Comparison of ENCODE assay signal across 30 cellular contexts in the genomic region with DNA sequence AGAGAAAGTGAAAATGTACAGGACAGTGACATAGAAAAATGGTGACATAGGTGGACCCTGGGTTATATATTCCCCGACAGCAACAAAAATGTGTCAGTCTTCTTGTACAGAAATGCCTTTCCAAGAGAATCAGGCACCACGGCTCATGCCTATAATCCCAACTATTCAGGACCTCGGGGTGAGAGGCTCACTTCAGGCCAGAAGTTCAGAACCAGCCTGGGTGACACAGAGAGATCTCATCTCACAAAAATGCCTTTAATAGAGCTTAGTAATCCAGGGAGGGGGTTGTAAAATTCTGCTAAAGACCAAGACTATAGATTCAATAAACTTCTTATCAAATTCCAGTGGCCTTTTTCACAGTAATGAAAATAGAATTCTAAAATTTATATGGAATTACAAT.
"Had no signal": no experiment of that assay in that cellular context is flagged by ENCODE, and none has a peak within 500 bp of the region (broad histone marks: within the 10 kb centered on the region; RNA-seq: fewer than 3 reads in every experiment).

No MANE protein-coding gene starts in this region.

- H3K27ac ChIP-seq: breast epithelium, left lung, neural progenitor cell, tibial nerve, WERI-Rb-1 had no signal

- H3K27me3 Mint-ChIP-seq: activated CD4-positive, alpha-beta memory T cell treated with anti-CD3 and anti-CD28 coated beads for 36 hours; activated CD4-positive, alpha-beta T cell treated with anti-CD3 and anti-CD28 coated beads, Interleukin-2, amount 10 ng/mL, durations not matched to agents 24 days and 14 days; activated naive CD8-positive, alpha-beta T cell treated with anti-CD3 and anti-CD28 coated beads, Interleukin-2, amount 10 ng/mL, durations not matched to agents 7 days and 5 days; dendritic cell treated with granulocyte-macrophage colony-stimulating factor and Interleukin-4, amounts not matched to agents 40 ng/mL and 50 ng/mL, for 4 days had no signal

- H3K9ac ChIP-seq: neural progenitor cell had no signal

- FAIRE-seq: endometrium, frontal cortex, TTC549 had no signal

- H3K4me3 Mint-ChIP-seq: activated CD4-positive, alpha-beta memory T cell treated with anti-CD3 and anti-CD28 coated beads for 36 hours; activated CD4-positive, alpha-beta T cell treated with anti-CD3 and anti-CD28 coated beads, Interleukin-2, amount 10 ng/mL, durations not matched to agents 24 days and 14 days; activated naive CD4-positive, alpha-beta T cell treated with anti-CD3 and anti-CD28 coated beads for 36 hours; activated naive CD8-positive, alpha-beta T cell treated with anti-CD3 and anti-CD28 coated beads, Interleukin-2, amount 10 ng/mL, durations not matched to agents 7 days and 5 days; activated T-helper 1 cell treated with anti-CD3 and anti-CD28 coated beads, Interleukin-12 subunit alpha, Interleukin-12 subunit beta, Interleukin-2, Interleukin-4 antibody, amounts not matched to agents 30 ng/mL and 10 ng/mL and 1 ng/mL, durations not matched to agents 14 hours and 24 hours and 36 hours; dendritic cell treated with granulocyte-macrophage colony-stimulating factor and Interleukin-4, amounts not matched to agents 40 ng/mL and 50 ng/mL, for 4 days; natural killer cell; neural progenitor cell had no signal

- H2AFZ ChIP-seq: neural progenitor cell had no signal

- H3K27ac Mint-ChIP-seq: activated CD4-positive, alpha-beta memory T cell treated with anti-CD3 and anti-CD28 coated beads for 36 hours; activated CD4-positive, alpha-beta T cell treated with anti-CD3 and anti-CD28 coated beads, Interleukin-2, amount 10 ng/mL, durations not matched to agents 24 days and 14 days; activated naive CD4-positive, alpha-beta T cell treated with anti-CD3 and anti-CD28 coated beads for 36 hours; activated naive CD8-positive, alpha-beta T cell treated with anti-CD3 and anti-CD28 coated beads, Interleukin-2, amount 10 ng/mL, durations not matched to agents 7 days and 5 days; activated T-helper 1 cell treated with anti-CD3 and anti-CD28 coated beads, Interleukin-12 subunit alpha, Interleukin-12 subunit beta, Interleukin-2, Interleukin-4 antibody, amounts not matched to agents 30 ng/mL and 10 ng/mL and 1 ng/mL, durations not matched to agents 14 hours and 24 hours and 36 hours; dendritic cell treated with granulocyte-macrophage colony-stimulating factor and Interleukin-4, amounts not matched to agents 40 ng/mL and 50 ng/mL, for 4 days; natural killer cell; neural progenitor cell had no signal

- ATAC-seq: activated CD4-positive, CD25-positive, alpha-beta regulatory T cell treated with anti-CD3 and anti-CD28 coated beads, Interleukin-2, amount 50 U/mL, for 24 hours; left lung; natural killer cell; right cardiac atrium had no signal

- H3K4me1 Mint-ChIP-seq: neural progenitor cell had no signal

- DNase-seq: activated CD4-positive, alpha-beta memory T cell treated with anti-CD3 and anti-CD28 coated beads for 36 hours; activated CD4-positive, alpha-beta T cell treated with anti-CD3 and anti-CD28 coated beads, Interleukin-2, amount 10 ng/mL, durations not matched to agents 24 days and 14 days; activated CD8-positive, alpha-beta memory T cell treated with anti-CD3 and anti-CD28 coated beads, Interleukin-2, amount 50 U/mL, for 4 hours; activated effector memory CD4-positive, alpha-beta T cell treated with anti-CD3 and anti-CD28 coated beads, Interleukin-2, amount 50 U/mL, for 16 hours; activated naive CD4-positive, alpha-beta T cell treated with anti-CD3 and anti-CD28 coated beads for 36 hours; activated naive CD8-positive, alpha-beta T cell treated with anti-CD3 and anti-CD28 coated beads, Interleukin-2, amount 10 ng/mL, durations not matched to agents 7 days and 5 days; activated T-cell treated with anti-CD3 and anti-CD28 coated beads, Interleukin-2, amount 50 U/mL, for 1 hour; amniotic stem cell; central memory CD4-positive, alpha-beta T cell; effector CD4-positive, alpha-beta T cell; kidney glomerular epithelial cell; left lung; mesendoderm; natural killer cell; occipital lobe; posterior cingulate gyrus; right cardiac atrium; stimulated activated CD4-positive, alpha-beta T cell treated with anti-CD3 and anti-CD28 coated beads, Interleukin-2, amount 100 ng/mL, for 48 hours; stimulated activated naive CD4-positive, alpha-beta T cell treated with Interleukin-2 at 50 U/mL for 16 hours; WERI-Rb-1 had no signal

- H3K4me1 ChIP-seq: breast epithelium, left lung, neural progenitor cell, tibial nerve had no signal

- H3K27me3 ChIP-seq: breast epithelium, left lung, neural progenitor cell, tibial nerve had no signal

- H3K4me2 ChIP-seq: neural progenitor cell had no signal

- H3K4me3 ChIP-seq: breast epithelium, left lung, lung, neural progenitor cell, tibial nerve had no signal
